Comparison of ENCODE assay signal across 8 cellular contexts in genomic region chr4:94757192-94758140, GRCh38. TPM values are rescaled to one million over a fixed set of nuclear protein-coding genes. Genes with fewer than 3 reads are reported as not detected.
DNase-seq lines count a peak whose midpoint lies in the region; ATAC-seq and TF ChIP-seq lines count a peak whose summit lies in the region.

TSS of gene BMPR1B (plus strand) at chr4:94757955. CDS start at chr4:95104425, 346,470 bp downstream.

- no peaks in the 10 kb centered on the region for H3K9me3 Mint-ChIP-seq in activated CD4-positive, alpha-beta memory T cell treated with anti-CD3 and anti-CD28 coated beads for 36 hours
- peaks cover 6% of the 10 kb centered on the region for H3K9me3 Mint-ChIP-seq in glutamatergic neuron (ENCODE audit: unreplicated experiment)

- peaks cover 51% of the 10 kb centered on the region for H3K27me3 Mint-ChIP-seq in activated CD4-positive, alpha-beta memory T cell treated with anti-CD3 and anti-CD28 coated beads for 36 hours
- peaks cover 7% of the 10 kb centered on the region for H3K27me3 Mint-ChIP-seq in glutamatergic neuron (ENCODE audit: unreplicated experiment)

- DNase-seq in AG09319 (ENCODE audit: extremely low read depth, low read depth) (no peak), HCEC 1CT (peak; percentile 61), glutamatergic neuron (peak; percentile 22), occipital lobe (lab: John Stamatoyannopoulos, UW) (no peak), NCI-H345 (lab: John Stamatoyannopoulos, UW) (no peak), GM13977 (ENCODE audit: low spot score) (no peak)
- DNase-seq in activated CD4-positive, alpha-beta memory T cell treated with anti-CD3 and anti-CD28 coated beads for 36 hours = no peak

- no peaks in the 10 kb centered on the region for H3K36me3 Mint-ChIP-seq in activated CD4-positive, alpha-beta memory T cell treated with anti-CD3 and anti-CD28 coated beads for 36 hours
- no peaks in the 10 kb centered on the region for H3K36me3 Mint-ChIP-seq in glutamatergic neuron (ENCODE audit: unreplicated experiment)

- POLR2A ChIA-PET in activated CD4-positive, alpha-beta memory T cell treated with anti-CD3 and anti-CD28 coated beads for 36 hours (lab: Charles Lee) = no interaction called here

- CTCF ChIA-PET in activated CD4-positive, alpha-beta memory T cell treated with anti-CD3 and anti-CD28 coated beads for 36 hours (lab: Charles Lee) = no interaction called here

- TF ChIP-seq CTCF in AG09319 (IDR thresholded peaks at IDR 0.05; ENCODE audit: low read depth, low read length) (peak; percentile 2; the same call in 1 of the 2 replicates), glutamatergic neuron (IDR thresholded peaks at IDR 0.05; ENCODE audit: partially characterized antibody, unreplicated experiment) (no peak), GM13977 (IDR thresholded peaks at IDR 0.05; ENCODE audit: extremely low read depth, insufficient read depth, missing control alignments) (no peak)

- peaks cover 8% of the 10 kb centered on the region for H3K4me1 Mint-ChIP-seq in activated CD4-positive, alpha-beta memory T cell treated with anti-CD3 and anti-CD28 coated beads for 36 hours (ENCODE audit: low read depth)
- peaks cover 9% of the 10 kb centered on the region for H3K4me1 Mint-ChIP-seq in glutamatergic neuron (ENCODE audit: low read depth, unreplicated experiment)

- in situ Hi-C loops in GM13977 (cut with MboI; ENCODE audit: low pct_unique_long_range_greater_than_20kb, low sequenced_read_pairs, unreplicated experiment) = no loop called here

- no peak within 1 kb of the TSS for H3K27ac Mint-ChIP-seq in activated CD4-positive, alpha-beta memory T cell treated with anti-CD3 and anti-CD28 coated beads for 36 hours
- H3K27ac Mint-ChIP-seq in glutamatergic neuron (ENCODE audit: unreplicated experiment) = peak within 1 kb of the TSS; percentile 45

- intact Hi-C loops in activated CD4-positive, alpha-beta memory T cell treated with anti-CD3 and anti-CD28 coated beads for 36 hours (cut with micrococcal nuclease) = no loop called here

- peak within 1 kb of the TSS; percentile 34 for H3K4me3 Mint-ChIP-seq in activated CD4-positive, alpha-beta memory T cell treated with anti-CD3 and anti-CD28 coated beads for 36 hours
- H3K4me3 Mint-ChIP-seq in glutamatergic neuron (ENCODE audit: unreplicated experiment) = peak within 1 kb of the TSS; percentile 92

- ATAC-seq in GM19328 (IDR thresholded peaks at IDR 0.05; ENCODE audit: unreplicated experiment) = no peak

RNA-seq across cellular contexts. Expression of gene BMPR1B, which starts in this region (rescaled TPM):
- not detected for total RNA-seq in activated CD4-positive, alpha-beta memory T cell treated with anti-CD3 and anti-CD28 coated beads for 36 hours
- total RNA-seq in glutamatergic neuron (ENCODE audit: unreplicated experiment) = 2.4 TPM
- total RNA-seq in occipital lobe = 23.6 TPM

Comparison
In these comparisons a context has a peak if more than half of its experiments do, and no peak if none do; other contexts are left out.
1. DNase-seq: peak in HCEC 1CT (single experiment) and glutamatergic neuron (single experiment); none in AG09319 (single experiment), activated CD4-positive, alpha-beta memory T cell treated with anti-CD3 and anti-CD28 coated beads for 36 hours (single experiment), occipital lobe (single experiment), NCI-H345 (single experiment) and GM13977 (single experiment).